9 cellular contexts compared by ENCODE assay signal in genomic region chr5:93162201-93162654, GRCh38.
DNase-seq lines count a peak whose midpoint lies in the region; ATAC-seq and TF ChIP-seq lines count a peak whose summit lies in the region.
"Had no signal": no experiment of that assay in that cellular context is flagged by ENCODE, and none has a peak within 500 bp of the region (broad histone marks: within the 10 kb centered on the region; RNA-seq: fewer than 3 reads in every experiment).

No MANE protein-coding gene starts in this region.

- H3K27me3 ChIP-seq in breast epithelium (no peaks in the 10 kb centered on the region), upper lobe of right lung (no peaks in the 10 kb centered on the region)

- ATAC-seq in left lobe of liver (peak; percentile 34), upper lobe of right lung (no peak), HG03342 (IDR thresholded peaks at IDR 0.05; ENCODE audit: unreplicated experiment) (no peak)

- DNase-seq in NCI-H1417 (lab: John Stamatoyannopoulos, UW): peak in 2 of 3 experiments; percentile 24 to 29
- DNase-seq in NCI-H1417 treated with DMSO at 0.1 percent for 48 hours (lab: John Stamatoyannopoulos, UW): no peak
- no peak for DNase-seq in breast epithelium (ENCODE audit: low spot score in 2 of 2)
- DNase-seq in left lobe of liver (ENCODE audit: low spot score): no peak
- DNase-seq in upper lobe of right lung: no peak
- DNase-seq in T-helper 1 cell: no peak
- no peak for DNase-seq in head of caudate nucleus
- DNase-seq: right cardiac atrium had no signal

- intact Hi-C loops in breast epithelium (cut with DNase I; ENCODE audit: low total_unique reads) (no loop called here), upper lobe of right lung (cut with DNase I) (no loop called here), head of caudate nucleus (cut with DNase I) (no loop called here)

- H3K36me3 ChIP-seq in breast epithelium (no peaks in the 10 kb centered on the region), upper lobe of right lung (no peaks in the 10 kb centered on the region)

- H3K4me1 ChIP-seq in breast epithelium (peaks cover 3 to 13% of the 10 kb centered on the region in 2 donors), upper lobe of right lung (peaks cover 23% of the 10 kb centered on the region)

- TF ChIP-seq POLR2A in breast epithelium (IDR thresholded peaks at IDR 0.05): no peak

- H3K27ac ChIP-seq in breast epithelium (peak overlapping the region; percentile 57 to 81), upper lobe of right lung (peak overlapping the region; percentile 52)

- H3K4me3 ChIP-seq in breast epithelium (no peak overlapping the region), upper lobe of right lung (no peak overlapping the region)

- H3K9me3 ChIP-seq in breast epithelium (no peaks in the 10 kb centered on the region), upper lobe of right lung (no peaks in the 10 kb centered on the region)

- TF ChIP-seq CTCF in breast epithelium (IDR thresholded peaks at IDR 0.05): no peak
- TF ChIP-seq CTCF in upper lobe of right lung (IDR thresholded peaks at IDR 0.05): no peak

Comparison
In these comparisons a context has a peak if more than half of its experiments do, and no peak if none do; other contexts are left out.
1. DNase-seq: peak in NCI-H1417 (2 of 3); none in NCI-H1417 treated with DMSO at 0.1 percent for 48 hours (single experiment), breast epithelium (0 of 2), left lobe of liver (single experiment), upper lobe of right lung (single experiment), T-helper 1 cell (0 of 5) and head of caudate nucleus (0 of 42).